ENCODE assay signal across 8 cellular contexts in genomic region chr14:59188461-59189280, GRCh38. TPM values are rescaled to one million over a fixed set of nuclear protein-coding genes. Genes with fewer than 3 reads are reported as not detected.
DNase-seq lines count a peak whose midpoint lies in the region; ATAC-seq and TF ChIP-seq lines count a peak whose summit lies in the region.

DAAM1 (plus strand) TSS chr14:59188667; CDS start chr14:59263478, 74,811 bp downstream.

- no peaks in the 10 kb centered on the region for H3K36me3 ChIP-seq in kidney epithelial cell (ENCODE audit: control insufficient read depth, insufficient read depth, low read length)

- H3K4me3 ChIP-seq in AG10803 (ENCODE audit: low read length) (peak within 1 kb of the TSS; percentile 91), kidney epithelial cell (ENCODE audit: low read depth, low read length) (peak within 1 kb of the TSS; percentile 88)

- ATAC-seq in GM19035 (IDR thresholded peaks at IDR 0.05; ENCODE audit: unreplicated experiment) (peak; percentile 88), HG03354 (IDR thresholded peaks at IDR 0.05; ENCODE audit: poor library complexity, severe bottlenecking, unreplicated experiment) (peak; percentile 89)

- peaks cover 3% of the 10 kb centered on the region for H3K27me3 ChIP-seq in kidney epithelial cell (ENCODE audit: control insufficient read depth, insufficient read depth, low read length)

- peak; percentile 97 for DNase-seq in AG10803 (ENCODE audit: low read depth)
- DNase-seq in NCI-H446 treated with DMSO at 0.1 percent for 48 hours (lab: John Stamatoyannopoulos, UW) = peak; percentile 98
- peak; percentile 86 for DNase-seq in activated CD4-positive, CD25-positive, alpha-beta regulatory T cell treated with anti-CD3 and anti-CD28 coated beads, Interleukin-2, amount 50 U/mL, for 72 hours
- DNase-seq in cerebellum (ENCODE audit: low spot score) = peak; percentile 98
- peak; percentile 95 for DNase-seq in kidney epithelial cell (ENCODE audit: low read depth)
- DNase-seq in stimulated activated CD4-positive, alpha-beta T cell treated with anti-CD3 and anti-CD28 coated beads, Interleukin-15, amount 100 ng/mL, for 48 hours (ENCODE audit: low read depth in 2 of 2) = peak; percentile 90

- TF ChIP-seq CTCF in AG10803 (conservative IDR thresholded peaks at IDR 0.05; ENCODE audit: low read length) (no peak), kidney epithelial cell (IDR thresholded peaks at IDR 0.05; ENCODE audit: insufficient read depth, low read length, poor library complexity, severe bottlenecking) (no peak)

RNA-seq across cellular contexts. Expression of gene DAAM1, which starts in this region (rescaled TPM):
- total RNA-seq in cerebellum = 114 TPM
- total RNA-seq in kidney epithelial cell = 9.5 and 16.5 TPM in 2 replicates

Comparison
In these comparisons a context has a peak if more than half of its experiments do, and no peak if none do; other contexts are left out.
1. Peak in every context shown above with its lines: DNase-seq, ATAC-seq and H3K4me3 ChIP-seq.